ENCODE assay signal across 8 cellular contexts in the genomic region with DNA sequence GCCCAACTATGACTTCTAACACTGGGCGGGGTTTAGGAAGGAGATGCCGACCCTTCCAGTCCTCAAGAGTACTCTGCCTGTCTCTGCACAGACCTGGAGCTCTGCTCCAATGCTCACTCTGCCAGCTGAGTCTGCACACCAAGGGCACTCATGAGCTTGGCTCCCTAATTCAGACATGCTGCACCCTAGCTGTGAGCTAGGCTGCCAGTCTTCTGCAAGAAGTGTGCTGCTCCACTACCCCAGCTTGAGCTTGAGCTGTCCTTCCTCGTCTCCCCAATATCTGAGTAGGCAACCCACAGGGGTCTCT. TPM values are rescaled to one million over a fixed set of nuclear protein-coding genes. Genes with fewer than 3 reads are reported as not detected.
DNase-seq lines count a peak whose midpoint lies in the region; ATAC-seq and TF ChIP-seq lines count a peak whose summit lies in the region.

No MANE protein-coding gene starts in this region.

- no peaks in the 10 kb centered on the region for H3K9me3 Mint-ChIP-seq in brain
- H3K9me3 Mint-ChIP-seq in nephron progenitor cell = no peaks in the 10 kb centered on the region

- TF ChIP-seq CTCF in brain (conservative IDR thresholded peaks at IDR 0.05) (no peak), nephron progenitor cell (IDR thresholded peaks at IDR 0.05) (no peak), BE2C (IDR thresholded peaks at IDR 0.05; ENCODE audit: low read depth, low read length) (no peak)

- peaks cover 6% of the 10 kb centered on the region for H3K36me3 Mint-ChIP-seq in brain
- peaks cover 13% of the 10 kb centered on the region for H3K36me3 Mint-ChIP-seq in nephron progenitor cell (ENCODE audit: low read depth)

- H3K4me3 Mint-ChIP-seq in brain (peak overlapping the region in 1 of 5 experiments; percentile 10), nephron progenitor cell (no peak overlapping the region)

- H3K27ac Mint-ChIP-seq in brain (peak overlapping the region in 3 of 5 experiments; percentile 80 to 90 (median 87)), nephron progenitor cell (peak overlapping the region; percentile 18)

- H3K27me3 Mint-ChIP-seq in brain (no peaks in the 10 kb centered on the region), nephron progenitor cell (ENCODE audit: low read depth, poor library complexity) (peaks cover 3% of the 10 kb centered on the region)

- H3K4me3 ChIP-seq in BE2C (ENCODE audit: low read depth, low read length) = no peak overlapping the region

- no peaks in the 10 kb centered on the region for H3K9me3 ChIP-seq in BE2C

- peak; percentile 52 for ATAC-seq in GM18511 (IDR thresholded peaks at IDR 0.05; ENCODE audit: unreplicated experiment)
- peak; percentile 24 for ATAC-seq in HG03565 (IDR thresholded peaks at IDR 0.05; ENCODE audit: unreplicated experiment)
- no peak for ATAC-seq in HG03175 (IDR thresholded peaks at IDR 0.05; ENCODE audit: unreplicated experiment)
- ATAC-seq in HG03342 (IDR thresholded peaks at IDR 0.05; ENCODE audit: unreplicated experiment) = no peak

- H3K36me3 ChIP-seq in BE2C = no peaks in the 10 kb centered on the region

- peaks cover 16% of the 10 kb centered on the region for H3K4me1 ChIP-seq in BE2C

- H3K4me1 Mint-ChIP-seq in brain = peaks cover 8% of the 10 kb centered on the region
- H3K4me1 Mint-ChIP-seq in nephron progenitor cell = peaks cover 11% of the 10 kb centered on the region

- H3K27me3 ChIP-seq in BE2C = no peaks in the 10 kb centered on the region

- DNase-seq in nephron progenitor cell (no peak), BE2C (no peak), NCI-H187 treated with DMSO at 0.1 percent for 48 hours (lab: John Stamatoyannopoulos, UW) (no peak)

RNA-seq across cellular contexts. Expression of gene TP53BP2, which starts 13.2 kb away (rescaled TPM):
- 50.6 TPM for polyA plus RNA-seq in brain (ENCODE audit: insufficient read depth, low read depth, low replicate concordance)
- 16.3 TPM for polyA plus RNA-seq in BE2C (2012; ENCODE audit: insufficient read depth, insufficient read length, low read depth)

Comparison
In these comparisons a context has a peak if more than half of its experiments do, and no peak if none do; other contexts are left out.
1. ATAC-seq: peak in GM18511 (single experiment) and HG03565 (single experiment); none in HG03175 (single experiment) and HG03342 (single experiment).